8 cellular contexts compared by ENCODE assay signal in the genomic region with DNA sequence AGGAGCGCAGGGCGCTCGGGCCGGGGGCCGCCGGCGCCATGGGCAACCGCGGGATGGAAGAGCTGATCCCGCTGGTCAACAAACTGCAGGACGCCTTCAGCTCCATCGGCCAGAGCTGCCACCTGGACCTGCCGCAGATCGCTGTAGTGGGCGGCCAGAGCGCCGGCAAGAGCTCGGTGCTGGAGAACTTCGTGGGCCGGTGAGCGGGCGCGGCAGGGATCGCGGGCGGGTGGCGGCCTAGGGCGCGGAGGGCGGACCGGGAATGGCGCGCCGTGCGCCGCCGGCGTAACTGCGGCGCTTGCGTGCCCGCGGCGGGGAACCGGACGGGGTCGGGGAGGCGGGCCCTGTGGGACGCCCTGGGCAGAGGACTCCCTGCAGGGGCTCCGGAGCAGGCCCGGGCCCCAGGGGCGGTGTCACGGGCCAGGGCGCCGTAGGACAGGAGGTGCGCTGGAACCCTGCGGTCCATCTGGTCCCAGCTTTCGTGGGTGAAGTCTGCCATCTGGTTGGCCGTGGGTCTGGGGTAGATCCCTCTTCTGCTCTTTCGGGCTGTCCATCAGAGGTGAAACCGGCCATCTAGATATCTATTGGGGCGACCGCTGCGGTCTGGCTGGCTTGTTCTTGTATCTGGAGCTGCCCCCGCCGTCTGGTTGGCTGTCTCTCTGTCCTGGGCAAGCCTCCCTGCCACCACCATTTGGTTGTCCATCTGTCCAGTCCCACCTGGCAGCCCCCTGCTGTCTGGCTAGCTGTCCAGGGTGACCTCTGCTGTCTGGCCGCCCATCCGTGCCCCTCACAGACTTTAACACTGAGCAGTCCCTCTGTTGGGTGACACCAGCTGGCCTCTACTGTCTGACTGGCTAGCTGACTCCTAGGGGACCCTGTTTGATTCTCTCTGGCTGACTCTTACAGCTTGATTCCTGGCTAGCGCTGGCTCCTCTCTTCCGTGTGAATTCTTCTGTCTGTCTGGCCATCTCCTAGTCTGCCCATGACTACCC. TPM values are rescaled to one million over a fixed set of nuclear protein-coding genes. Genes with fewer than 3 reads are reported as not detected.
DNase-seq lines count a peak whose midpoint lies in the region; ATAC-seq, FAIRE-seq and TF ChIP-seq lines count a peak whose summit lies in the region.

No MANE protein-coding gene starts in this region.

- TF ChIP-seq CTCF in glutamatergic neuron (IDR thresholded peaks at IDR 0.05; ENCODE audit: partially characterized antibody, unreplicated experiment): no peak
- no peak for TF ChIP-seq CTCF in osteocyte (IDR thresholded peaks at IDR 0.05)

- TF ChIP-seq POLR2A in GM12891 (IDR thresholded peaks at IDR 0.05; ENCODE audit: low read depth, low read length): no peak

- H3K27ac Mint-ChIP-seq in glutamatergic neuron (ENCODE audit: unreplicated experiment) (peak overlapping the region; percentile 99), osteocyte (ENCODE audit: unreplicated experiment) (peak overlapping the region; percentile 84)

- H3K27me3 Mint-ChIP-seq in glutamatergic neuron (ENCODE audit: unreplicated experiment) (peaks cover 10% of the 10 kb centered on the region), osteocyte (ENCODE audit: unreplicated experiment) (no peaks in the 10 kb centered on the region)

- peak; percentile 11 for ATAC-seq in HG02571 (IDR thresholded peaks at IDR 0.05; ENCODE audit: unreplicated experiment)

- no peaks in the 10 kb centered on the region for H3K36me3 Mint-ChIP-seq in glutamatergic neuron (ENCODE audit: unreplicated experiment)
- H3K36me3 Mint-ChIP-seq in osteocyte (ENCODE audit: unreplicated experiment): peaks cover 6% of the 10 kb centered on the region

- peaks cover 7% of the 10 kb centered on the region for H3K4me1 Mint-ChIP-seq in glutamatergic neuron (ENCODE audit: low read depth, unreplicated experiment)
- H3K4me1 Mint-ChIP-seq in osteocyte (ENCODE audit: unreplicated experiment): peaks cover 23% of the 10 kb centered on the region

- FAIRE-seq in GM12891 (lab: Jason Lieb, UNC): peak; percentile 40

- H3K4me3 Mint-ChIP-seq in glutamatergic neuron (ENCODE audit: unreplicated experiment): peak overlapping the region; percentile 99
- peak overlapping the region; percentile 87 for H3K4me3 Mint-ChIP-seq in osteocyte (ENCODE audit: unreplicated experiment)

- peak; percentile 47 for DNase-seq in GM12891 (ENCODE audit: insufficient read length, low spot score)
- DNase-seq in OCI-M1 (lab: John Stamatoyannopoulos, UW): peak; percentile 90
- peak; percentile 50 for DNase-seq in activated gamma-delta T cell treated with Interleukin-2 at 50 U/mL for 16 hours
- DNase-seq in glutamatergic neuron: peak; percentile 82
- DNase-seq in osteocyte (ENCODE audit: extremely low spot score, unreplicated experiment): peak; percentile 89
- DNase-seq in GM19240 (ENCODE audit: insufficient read length, low spot score): no peak
- no peak for DNase-seq in amniotic stem cell (lab: John Stamatoyannopoulos, UW)

- H3K9me3 Mint-ChIP-seq in glutamatergic neuron (ENCODE audit: unreplicated experiment) (peaks cover 16% of the 10 kb centered on the region), osteocyte (ENCODE audit: unreplicated experiment) (no peaks in the 10 kb centered on the region)

TF ChIP-seq in GM12891, 5 proteins besides CTCF, POLR2A, EP300 and RAD21:
- TF ChIP-seq SPI1 (IDR thresholded peaks at IDR 0.05; ENCODE audit: low read depth, low read length) (no peak), TAF1 (IDR thresholded peaks at IDR 0.05; ENCODE audit: low read depth, low read length) (no peak), PAX5 (IDR thresholded peaks at IDR 0.05; ENCODE audit: insufficient read depth, low read length, severe bottlenecking) (no peak), POU2F2 (IDR thresholded peaks at IDR 0.05; ENCODE audit: low read depth, low read length) (no peak), POLR2AphosphoS5 (IDR thresholded peaks at IDR 0.05; ENCODE audit: low read depth, low read length) (no peak; the same call in 1 of the 2 replicates)

RNA-seq across cellular contexts. Expression of a gene that starts 0.6 kb away (rescaled TPM):
- polyA plus RNA-seq in GM12891 (2012; ENCODE audit: low read depth, missing spikeins): 78.4 TPM
- total RNA-seq in glutamatergic neuron (ENCODE audit: unreplicated experiment): 227 TPM
- total RNA-seq in osteocyte: 157 and 163 TPM in 2 replicates

RNA-seq across cellular contexts. Expression of a gene that starts 17.3 kb away (rescaled TPM):
- 50.4 TPM for polyA plus RNA-seq in GM12891 (2012; ENCODE audit: low read depth, missing spikeins)
- total RNA-seq in glutamatergic neuron (ENCODE audit: unreplicated experiment) (35.1 TPM), osteocyte (56.3 and 57.7 TPM in 2 replicates)

Comparison
In these comparisons a context has a peak if more than half of its experiments do, and no peak if none do; other contexts are left out.
1. DNase-seq: peak in GM12891 (single experiment), OCI-M1 (single experiment), activated gamma-delta T cell treated with Interleukin-2 at 50 U/mL for 16 hours (single experiment), glutamatergic neuron (single experiment) and osteocyte (single experiment); none in GM19240 (single experiment) and amniotic stem cell (single experiment).